ENCODE assay signal across 17 cellular contexts in genomic region chr18:77635858-77636257, GRCh38.
"Had no signal": no experiment of that assay in that cellular context is flagged by ENCODE, and none has a peak within 500 bp of the region (broad histone marks: within the 10 kb centered on the region; RNA-seq: fewer than 3 reads in every experiment).

No MANE protein-coding gene starts in this region.

- H3K27me3 ChIP-seq: neutrophil, pancreas, right lobe of liver, stomach, tibial artery had no signal

- H3K4me3 ChIP-seq: pancreas, right lobe of liver, smooth muscle cell, stomach, tibial artery had no signal

- DNase-seq: cerebellar nuclear complex; cortex of kidney; effector memory CD8-positive, alpha-beta T cell; erythroblast; naive thymus-derived CD8-positive, alpha-beta T cell; pancreas; retina; right lobe of liver; stimulated activated CD4-positive, alpha-beta T cell treated with anti-CD3 and anti-CD28 coated beads, Interleukin-12 subunit alpha, Interleukin-12 subunit beta, amount 100 ng/mL, for 4 hours; stimulated activated CD4-positive, alpha-beta T cell treated with anti-CD3 and anti-CD28 coated beads, Interleukin-1b, Interleukin-23, amount 100 ng/mL, for 48 hours; stimulated activated CD4-positive, alpha-beta T cell treated with anti-CD3 and anti-CD28 coated beads, Interleukin-4, amount 100 ng/mL, for 1 hour; stimulated activated naive CD4-positive, alpha-beta T cell treated with Interleukin-2 at 50 U/mL for 16 hours; stomach had no signal

- H3K9me3 ChIP-seq: neutrophil, pancreas, right lobe of liver had no signal

- ATAC-seq: effector memory CD8-positive, alpha-beta T cell; naive thymus-derived CD8-positive, alpha-beta T cell; right lobe of liver; stimulated activated effector memory CD8-positive, alpha-beta T cell treated with anti-CD3 and anti-CD28 coated beads, Interleukin-12 subunit alpha, Interleukin-12 subunit beta, amount 100 ng/mL, for 72 hours had no signal

- H3K4me1 ChIP-seq: pancreas, right lobe of liver, stomach, tibial artery had no signal

- H3K36me3 ChIP-seq: neutrophil, pancreas, right lobe of liver, stomach, tibial artery had no signal

- H3K27ac ChIP-seq: neutrophil, pancreas, right lobe of liver, tibial artery had no signal
